8 cellular contexts compared by ENCODE assay signal in the genomic region with DNA sequence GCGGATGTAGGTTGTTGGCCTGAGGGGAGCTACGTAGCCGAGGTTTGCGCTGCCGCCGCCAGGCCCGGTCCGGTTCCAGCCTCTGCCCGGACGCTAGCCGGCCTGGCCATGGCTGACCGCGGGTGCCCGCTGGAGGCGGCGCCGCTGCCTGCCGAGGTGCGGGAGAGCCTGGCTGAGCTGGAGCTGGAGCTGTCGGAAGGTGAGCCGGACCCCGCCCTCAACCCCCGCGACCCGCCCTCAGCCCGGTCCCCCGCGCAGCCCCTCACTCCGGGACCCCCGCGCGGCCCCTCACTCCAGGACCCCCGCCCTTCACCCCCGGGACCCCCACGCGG. TPM values are rescaled to one million over a fixed set of nuclear protein-coding genes. Genes with fewer than 3 reads are reported as not detected.
DNase-seq lines count a peak whose midpoint lies in the region; ATAC-seq and TF ChIP-seq lines count a peak whose summit lies in the region.

No MANE protein-coding gene starts in this region.

- H3F3A ChIP-seq in SK-N-SH (replicated peaks; ENCODE audit: insufficient read depth) = peaks cover 29% of the 10 kb centered on the region

- DNase-seq in SK-N-SH (no peak), fibroblast of the aortic adventitia (ENCODE audit: low read depth) (no peak), sigmoid colon (no peak)
- DNase-seq in stimulated activated naive CD4-positive, alpha-beta T cell (lab: John Stamatoyannopoulos, UW) = no peak

- TF ChIP-seq CTCF in GM12875 (IDR thresholded peaks at IDR 0.05; ENCODE audit: borderline replicate concordance, insufficient read depth, low read depth, low read length) = no peak
- TF ChIP-seq CTCF in SK-N-SH (IDR thresholded peaks at IDR 0.05) = no peak
- no peak for TF ChIP-seq CTCF in fibroblast of the aortic adventitia (IDR thresholded peaks at IDR 0.05; ENCODE audit: insufficient read depth, low read length)
- TF ChIP-seq CTCF in sigmoid colon (IDR thresholded peaks at IDR 0.05) = no peak

- CTCF ChIA-PET in SK-N-SH (lab: Yijun Ruan, JAX) = no interaction called here

- H2AFZ ChIP-seq in SK-N-SH (ENCODE audit: low read depth) = no peak overlapping the region

- peak overlapping the region; percentile 99 for H3K4me2 ChIP-seq in SK-N-SH

- intact Hi-C loops in sigmoid colon (cut with DNase I) = loop anchor here (5.0 kb wide), 1 partner anchor 137 kb away; a partner anchor contains a TSS

- H3K27ac ChIP-seq in SK-N-SH (ENCODE audit: low read depth in 2 of 2, low read length in 1 of 2) = peak overlapping the region in 1 of 2 experiments; percentile 86; a peak in 1 of 4 replicates
- H3K27ac ChIP-seq in sigmoid colon = peak overlapping the region; percentile 88 to 96 (median 92)

- no peaks in the 10 kb centered on the region for H3K27me3 ChIP-seq in SK-N-SH (ENCODE audit: insufficient read depth)
- H3K27me3 ChIP-seq in sigmoid colon = no peaks in the 10 kb centered on the region

- peaks cover 68% of the 10 kb centered on the region for H3K79me2 ChIP-seq in SK-N-SH (ENCODE audit: insufficient read depth)

- no peak for ATAC-seq in HG02973 (IDR thresholded peaks at IDR 0.05; ENCODE audit: unreplicated experiment)
- no peak for ATAC-seq in GM21619 (IDR thresholded peaks at IDR 0.05; ENCODE audit: unreplicated experiment)
- ATAC-seq in HG02840 (IDR thresholded peaks at IDR 0.05; ENCODE audit: low FRiP score, unreplicated experiment) = no peak

- TF ChIP-seq EP300 in SK-N-SH (IDR thresholded peaks at IDR 0.05; ENCODE audit: borderline replicate concordance in 1 of 2, low read depth in 1 of 2, low read length in 1 of 2) = no peak
- TF ChIP-seq EP300 in sigmoid colon (IDR thresholded peaks at IDR 0.05) = no peak

- H3K4me1 ChIP-seq in SK-N-SH (ENCODE audit: control insufficient read depth in 1 of 2, insufficient read depth in 2 of 2, low read depth in 1 of 2, low read length in 1 of 2) = peaks cover 25% of the 10 kb centered on the region in 2 experiments
- H3K4me1 ChIP-seq in sigmoid colon = peaks cover 0 to 63% (median 56%) of the 10 kb centered on the region in 4 donors

- 10% methylated on average over 4 of the region's 36 CpGs for WGBS in SK-N-SH (ENCODE audit: low lambda C conversion rate)
- WGBS in sigmoid colon, 2 donors = 1% methylated on average over 36 of the region's 36 CpGs

- H3K4me3 ChIP-seq in GM12875 (ENCODE audit: low read depth, low read length) (peak overlapping the region; percentile 91), SK-N-SH (ENCODE audit: low read depth in 2 of 2, low read length in 1 of 2) (peak overlapping the region; percentile 69 to 88), fibroblast of the aortic adventitia (ENCODE audit: low read depth, low read length) (peak overlapping the region; percentile 82), sigmoid colon (peak overlapping the region; percentile 61 to 98 (median 94))

- no peak for TF ChIP-seq RAD21 in SK-N-SH (IDR thresholded peaks at IDR 0.05; ENCODE audit: low read length)

- no peak for TF ChIP-seq POLR2A in sigmoid colon (IDR thresholded peaks at IDR 0.05)

- no peaks in the 10 kb centered on the region for H3K9me3 ChIP-seq in SK-N-SH
- H3K9me3 ChIP-seq in sigmoid colon = no peaks in the 10 kb centered on the region

- peaks cover 10% of the 10 kb centered on the region for H4K20me1 ChIP-seq in SK-N-SH (ENCODE audit: insufficient read depth)

- H3K9ac ChIP-seq in SK-N-SH = peak overlapping the region; percentile 80

- H3K36me3 ChIP-seq in SK-N-SH (replicated peaks in 1 of 2; ENCODE audit: control insufficient read depth in 1 of 2, insufficient read depth in 2 of 2, low read length in 1 of 2) = peaks cover 3 to 8% of the 10 kb centered on the region in 2 experiments
- H3K36me3 ChIP-seq in sigmoid colon = peaks cover 0 to 4% (median 0%) of the 10 kb centered on the region in 4 donors

- POLR2A ChIA-PET in SK-N-SH (lab: Yijun Ruan, JAX) = interaction anchor here (1.4 kb wide), 1 partner anchor 177 kb away, joined by 5 read pairs; a partner anchor contains a TSS

- H3K9me2 ChIP-seq in SK-N-SH = no peaks in the 10 kb centered on the region

TF ChIP-seq in SK-N-SH, 30 proteins besides CTCF, POLR2A, EP300 and RAD21:
- 0 out of 2 replicates have a peak, but pooled peaks have one; percentile 4 for TF ChIP-seq SMC3 (IDR thresholded peaks at IDR 0.05; ENCODE audit: low read depth, low read length)
- 0 out of 2 replicates have a peak, but pooled peaks have one; percentile 40 for TF ChIP-seq SIN3A (IDR thresholded peaks at IDR 0.05; ENCODE audit: borderline replicate concordance, low read depth, low read length)
- TF ChIP-seq RCOR1 (IDR thresholded peaks at IDR 0.05; ENCODE audit: low read length) = no peak
- TF ChIP-seq MEF2A (IDR thresholded peaks at IDR 0.05; ENCODE audit: borderline replicate concordance, low read depth) = no peak
- no peak for TF ChIP-seq POLR2AphosphoS5 (IDR thresholded peaks at IDR 0.05; ENCODE audit: low read depth, low read length)
- no peak for TF ChIP-seq NFIC (IDR thresholded peaks at IDR 0.05; ENCODE audit: borderline replicate concordance)
- no peak for TF ChIP-seq GATA2 (CRISPR knock-in tag; IDR thresholded peaks at IDR 0.05)

RNA-seq across cellular contexts. Expression of a gene that starts 0.3 kb away (rescaled TPM):
- 26.9 and 33.1 TPM in 2 replicates for polyA plus RNA-seq in SK-N-SH (2012; rRNA removed)
- 15.2 and 16.7 TPM in 2 replicates for polyA plus RNA-seq in SK-N-SH (2012; cell fraction: cytosol; rRNA removed)
- polyA plus RNA-seq in SK-N-SH (2012; cell fraction: nucleus; rRNA removed) = 105 and 109 TPM in 2 replicates
- 26.5 and 34.4 TPM in 2 replicates for total RNA-seq in fibroblast of the aortic adventitia (ENCODE audit: low replicate concordance)
- 10 to 100 TPM; 22.8 to 49.3 (median 25.5) TPM for total RNA-seq in sigmoid colon
- 10 to 100 TPM in 2 of 3 donors, 1 to 10 TPM in 1; 9.0 to 27.5 (median 11.4) TPM for polyA plus RNA-seq in sigmoid colon
